10 cellular contexts compared by ENCODE assay signal in the genomic region with DNA sequence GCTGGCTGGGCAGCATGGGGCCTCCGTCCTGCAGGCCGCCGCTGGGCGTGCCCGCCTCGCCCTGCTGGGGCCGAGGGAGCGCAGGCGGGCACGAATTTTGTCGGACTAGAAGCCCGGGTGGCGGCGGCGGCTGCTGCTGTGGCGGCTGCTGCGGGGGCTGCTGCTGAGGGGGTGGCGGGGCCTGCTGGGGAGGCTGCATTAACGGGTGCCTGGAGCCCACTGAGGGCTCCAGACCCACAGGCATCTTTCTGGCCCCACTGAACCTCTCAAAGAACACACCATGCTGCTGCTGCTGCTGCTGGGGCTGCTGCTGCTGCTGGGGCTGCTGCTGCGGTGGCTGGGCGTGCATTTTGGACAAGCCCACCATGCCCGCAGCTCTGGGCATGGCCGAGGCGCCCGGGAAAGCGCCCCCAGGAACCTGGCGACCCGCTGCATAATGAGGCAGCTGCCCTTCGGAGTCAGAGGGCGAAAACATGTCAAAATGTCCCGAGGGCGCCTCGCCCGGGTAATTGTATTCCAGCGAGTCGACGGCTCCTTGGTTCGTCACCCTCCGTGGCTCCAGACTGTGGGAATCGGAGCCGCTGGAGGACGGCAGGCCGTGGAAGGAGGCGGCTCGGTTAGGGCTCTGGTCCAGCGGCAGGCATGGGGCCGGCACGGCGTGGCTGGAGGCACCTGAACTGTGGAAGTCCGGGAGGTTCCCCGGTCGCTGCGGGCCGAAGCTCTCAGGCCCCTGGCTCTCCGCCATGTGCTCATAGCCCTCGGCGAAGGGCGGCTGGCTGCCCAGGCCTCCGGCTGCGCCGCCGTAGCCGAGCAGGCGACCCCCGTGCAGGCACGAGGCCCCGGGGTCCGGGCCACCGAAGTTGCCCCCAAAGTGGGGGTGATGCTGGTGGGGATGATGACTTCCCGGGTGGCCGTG. TPM values are rescaled to one million over a fixed set of nuclear protein-coding genes. Genes with fewer than 3 reads are reported as not detected.
A peak's percentile ranks its signal among the peaks of the same experiment; 100 is the strongest.
DNase-seq lines count a peak whose midpoint lies in the region; ATAC-seq and TF ChIP-seq lines count a peak whose summit lies in the region.
"Had no signal": no experiment of that assay in that cellular context is flagged by ENCODE, and none has a peak within 500 bp of the region (broad histone marks: within the 10 kb centered on the region; RNA-seq: fewer than 3 reads in every experiment).

No MANE protein-coding gene starts in this region.

- H3K27ac Mint-ChIP-seq in activated CD8-positive, alpha-beta T cell treated with anti-CD3 and anti-CD28 coated beads for 36 hours: no peak overlapping the region
- H3K27ac Mint-ChIP-seq in activated CD8-positive, alpha-beta T cell treated with anti-CD3 and anti-CD28 coated beads, Interleukin-2, amount 10 ng/mL, durations not matched to agents 7 days and 5 days: no peak overlapping the region
- no peak overlapping the region for H3K27ac Mint-ChIP-seq in nephron progenitor cell
- H3K27ac Mint-ChIP-seq: activated naive CD4-positive, alpha-beta T cell treated with anti-CD3 and anti-CD28 coated beads, Interleukin-2, amount 50 U/mL, for 24 hours; CD4-positive, alpha-beta T cell had no signal

- no peak for TF ChIP-seq POLR2A in esophagus squamous epithelium (IDR thresholded peaks at IDR 0.05)

- no peaks in the 10 kb centered on the region for H3K9me3 ChIP-seq in esophagus squamous epithelium

- peaks cover 0 to 21% (median 0%) of the 10 kb centered on the region in 4 donors for H3K27me3 ChIP-seq in esophagus squamous epithelium

- CTCF ChIA-PET in activated CD8-positive, alpha-beta T cell treated with anti-CD3 and anti-CD28 coated beads for 36 hours (lab: Charles Lee): no interaction called here
- CTCF ChIA-PET in activated CD8-positive, alpha-beta T cell treated with anti-CD3 and anti-CD28 coated beads, Interleukin-2, amount 10 ng/mL, durations not matched to agents 7 days and 5 days (lab: Charles Lee): no interaction called here

- intact Hi-C loops in activated CD8-positive, alpha-beta T cell treated with anti-CD3 and anti-CD28 coated beads for 36 hours (cut with micrococcal nuclease): no loop called here
- intact Hi-C loops in esophagus squamous epithelium (cut with DNase I): loop anchor here (10.0 kb wide), 1 partner anchor 395 kb away; no protein-coding TSS in a partner anchor

- peaks cover 9% of the 10 kb centered on the region for H3K4me1 Mint-ChIP-seq in activated CD8-positive, alpha-beta T cell treated with anti-CD3 and anti-CD28 coated beads for 36 hours (ENCODE audit: low read depth)
- H3K4me1 Mint-ChIP-seq in activated CD8-positive, alpha-beta T cell treated with anti-CD3 and anti-CD28 coated beads, Interleukin-2, amount 10 ng/mL, durations not matched to agents 7 days and 5 days (ENCODE audit: low read depth): peaks cover 8% of the 10 kb centered on the region
- peaks cover 52% of the 10 kb centered on the region for H3K4me1 Mint-ChIP-seq in nephron progenitor cell

- H3K36me3 ChIP-seq in esophagus squamous epithelium: peaks cover 0 to 28% (median 0%) of the 10 kb centered on the region in 3 donors

- peaks cover 9% of the 10 kb centered on the region for H3K27me3 Mint-ChIP-seq in activated CD8-positive, alpha-beta T cell treated with anti-CD3 and anti-CD28 coated beads for 36 hours
- H3K27me3 Mint-ChIP-seq in activated CD8-positive, alpha-beta T cell treated with anti-CD3 and anti-CD28 coated beads, Interleukin-2, amount 10 ng/mL, durations not matched to agents 7 days and 5 days (ENCODE audit: low read depth): peaks cover 24% of the 10 kb centered on the region
- peaks cover 81% of the 10 kb centered on the region for H3K27me3 Mint-ChIP-seq in nephron progenitor cell (ENCODE audit: low read depth, poor library complexity)

- no peaks in the 10 kb centered on the region for H3K36me3 Mint-ChIP-seq in activated CD8-positive, alpha-beta T cell treated with anti-CD3 and anti-CD28 coated beads for 36 hours (ENCODE audit: low read depth)
- H3K36me3 Mint-ChIP-seq in activated CD8-positive, alpha-beta T cell treated with anti-CD3 and anti-CD28 coated beads, Interleukin-2, amount 10 ng/mL, durations not matched to agents 7 days and 5 days (ENCODE audit: low read depth): no peaks in the 10 kb centered on the region
- peaks cover 6% of the 10 kb centered on the region for H3K36me3 Mint-ChIP-seq in nephron progenitor cell (ENCODE audit: low read depth)
- H3K36me3 Mint-ChIP-seq: activated naive CD4-positive, alpha-beta T cell treated with anti-CD3 and anti-CD28 coated beads, Interleukin-2, amount 50 U/mL, for 24 hours had no signal

- peak overlapping the region; percentile 32 for H3K4me3 Mint-ChIP-seq in activated CD8-positive, alpha-beta T cell treated with anti-CD3 and anti-CD28 coated beads for 36 hours
- no peak overlapping the region for H3K4me3 Mint-ChIP-seq in activated CD8-positive, alpha-beta T cell treated with anti-CD3 and anti-CD28 coated beads, Interleukin-2, amount 10 ng/mL, durations not matched to agents 7 days and 5 days
- H3K4me3 Mint-ChIP-seq in nephron progenitor cell: peak overlapping the region; percentile 85

- POLR2A ChIA-PET in activated CD8-positive, alpha-beta T cell treated with anti-CD3 and anti-CD28 coated beads for 36 hours (lab: Charles Lee): no interaction called here
- POLR2A ChIA-PET in activated CD8-positive, alpha-beta T cell treated with anti-CD3 and anti-CD28 coated beads, Interleukin-2, amount 10 ng/mL, durations not matched to agents 7 days and 5 days (lab: Charles Lee): no interaction called here

- WGBS in esophagus squamous epithelium, 2 donors: 14% methylated on average over 9 of the region's 71 CpGs; no CpG with 5 or more reads in 1 of the 2 donors

- peak overlapping the region; percentile 68 to 93 (median 84) for H3K4me3 ChIP-seq in esophagus squamous epithelium

- no peak for ATAC-seq in activated CD8-positive, alpha-beta T cell treated with anti-CD3 and anti-CD28 coated beads for 36 hours
- no peak for ATAC-seq in activated CD8-positive, alpha-beta T cell treated with anti-CD3 and anti-CD28 coated beads, Interleukin-2, amount 10 ng/mL, durations not matched to agents 7 days and 5 days

- no peak for DNase-seq in activated CD8-positive, alpha-beta T cell treated with anti-CD3 and anti-CD28 coated beads for 36 hours
- no peak for DNase-seq in activated CD8-positive, alpha-beta T cell treated with anti-CD3 and anti-CD28 coated beads, Interleukin-2, amount 10 ng/mL, durations not matched to agents 7 days and 5 days
- DNase-seq in esophagus squamous epithelium (lab: John Stamatoyannopoulos, UW) (no peak), nephron progenitor cell (peak; percentile 52), hippocampal formation (lab: John Stamatoyannopoulos, UW) (no peak), GM13976 (ENCODE audit: low spot score) (no peak), cortex of kidney (lab: John Stamatoyannopoulos, UW) (no peak)
- DNase-seq in activated CD4-positive, CD25-positive, alpha-beta regulatory T cell (lab: John Stamatoyannopoulos, UW): no peak
- DNase-seq: CD4-positive, alpha-beta T cell had no signal

- peak overlapping the region; percentile 80 to 89 (median 88) for H3K27ac ChIP-seq in esophagus squamous epithelium

- no peak for TF ChIP-seq CTCF in activated CD8-positive, alpha-beta T cell treated with anti-CD3 and anti-CD28 coated beads for 36 hours (IDR thresholded peaks at IDR 0.05)
- TF ChIP-seq CTCF in esophagus squamous epithelium (IDR thresholded peaks at IDR 0.05): no peak
- no peak for TF ChIP-seq CTCF in nephron progenitor cell (IDR thresholded peaks at IDR 0.05)
- TF ChIP-seq CTCF in GM13976 (IDR thresholded peaks at IDR 0.05; ENCODE audit: borderline replicate concordance, control extremely low read depth, extremely low read depth, insufficient read depth, missing control alignments): no peak

- H3K4me1 ChIP-seq in esophagus squamous epithelium: peaks cover 26 to 85% (median 26%) of the 10 kb centered on the region in 3 donors

- no peaks in the 10 kb centered on the region for H3K9me3 Mint-ChIP-seq in activated CD8-positive, alpha-beta T cell treated with anti-CD3 and anti-CD28 coated beads for 36 hours
- H3K9me3 Mint-ChIP-seq in activated CD8-positive, alpha-beta T cell treated with anti-CD3 and anti-CD28 coated beads, Interleukin-2, amount 10 ng/mL, durations not matched to agents 7 days and 5 days (ENCODE audit: insufficient read depth): no peaks in the 10 kb centered on the region
- no peaks in the 10 kb centered on the region for H3K9me3 Mint-ChIP-seq in nephron progenitor cell
- H3K9me3 Mint-ChIP-seq: activated naive CD4-positive, alpha-beta T cell treated with anti-CD3 and anti-CD28 coated beads, Interleukin-2, amount 50 U/mL, for 24 hours; CD4-positive, alpha-beta T cell had no signal

- in situ Hi-C loops in GM13976 (cut with MboI; ENCODE audit: low sequenced_read_pairs, unreplicated experiment): no loop called here

RNA-seq across cellular contexts. Expression of a gene that starts 2.0 kb away (rescaled TPM):
- under 1 TPM; 0.11 to 0.16 TPM for total RNA-seq in activated CD8-positive, alpha-beta T cell treated with anti-CD3 and anti-CD28 coated beads for 36 hours
- total RNA-seq in activated CD8-positive, alpha-beta T cell treated with anti-CD3 and anti-CD28 coated beads, Interleukin-2, amount 10 ng/mL, durations not matched to agents 7 days and 5 days: under 1 TPM; 0.11 to 0.13 TPM
- 1 to 10 TPM; 2.0 to 6.9 (median 3.1) TPM for total RNA-seq in esophagus squamous epithelium
